In the genomic region with DNA sequence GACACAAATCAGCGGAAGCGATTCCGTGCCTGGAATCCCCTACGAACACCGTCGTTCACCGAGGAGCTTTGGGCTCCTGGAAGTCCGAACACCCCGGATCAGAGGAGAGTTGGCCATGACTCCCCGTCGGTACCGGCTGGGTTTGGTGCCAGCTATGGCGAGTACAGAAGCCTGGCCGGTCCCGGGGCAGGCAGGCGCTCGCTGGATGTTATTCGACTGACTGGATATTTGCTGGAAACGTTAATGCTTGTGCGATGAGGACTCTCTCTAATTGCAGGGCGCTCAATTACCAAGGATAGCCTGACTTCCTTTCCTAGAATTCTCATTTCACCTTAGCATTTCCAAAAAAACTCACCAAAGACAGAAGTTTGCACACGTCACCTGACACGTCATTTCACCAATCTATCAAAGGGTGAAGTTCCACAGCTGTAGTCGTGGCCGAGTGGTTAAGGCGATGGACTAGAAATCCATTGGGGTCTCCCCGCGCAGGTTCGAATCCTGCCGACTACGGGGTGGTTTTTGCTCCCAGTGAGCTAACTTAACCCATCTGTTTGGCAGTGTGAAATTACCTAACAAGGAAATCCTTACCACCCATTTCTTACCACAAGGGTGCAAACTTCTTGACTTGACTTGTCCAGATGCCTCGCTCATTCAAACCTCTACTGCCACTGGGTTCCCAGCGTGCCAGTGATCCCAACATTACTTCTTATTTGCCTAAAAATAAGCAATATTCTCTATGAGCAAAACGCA, we compare ENCODE assay signal across 1 cellular context.
TF ChIP-seq lines count a peak whose summit lies in the region.

No MANE protein-coding gene starts in this region.

TF ChIP-seq in HepG2, 621 proteins besides CTCF, POLR2A, EP300 and RAD21 (continued from another document and continues in another):
- no peak for TF ChIP-seq PCBP2 (optimal IDR thresholded peaks at IDR 0.05; ENCODE audit: low read depth, low read length, poor library complexity, severe bottlenecking)
- TF ChIP-seq, protein P1, sequence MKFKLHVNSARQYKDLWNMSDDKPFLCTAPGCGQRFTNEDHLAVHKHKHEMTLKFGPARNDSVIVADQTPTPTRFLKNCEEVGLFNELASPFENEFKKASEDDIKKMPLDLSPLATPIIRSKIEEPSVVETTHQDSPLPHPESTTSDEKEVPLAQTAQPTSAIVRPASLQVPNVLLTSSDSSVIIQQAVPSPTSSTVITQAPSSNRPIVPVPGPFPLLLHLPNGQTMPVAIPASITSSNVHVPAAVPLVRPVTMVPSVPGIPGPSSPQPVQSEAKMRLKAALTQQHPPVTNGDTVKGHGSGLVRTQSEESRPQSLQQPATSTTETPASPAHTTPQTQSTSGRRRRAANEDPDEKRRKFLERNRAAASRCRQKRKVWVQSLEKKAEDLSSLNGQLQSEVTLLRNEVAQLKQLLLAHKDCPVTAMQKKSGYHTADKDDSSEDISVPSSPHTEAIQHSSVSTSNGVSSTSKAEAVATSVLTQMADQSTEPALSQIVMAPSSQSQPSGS (CRISPR knock-in tag; IDR thresholded peaks at IDR 0.05): peak; percentile 86
- TF ChIP-seq ADNP (CRISPR knock-in tag; IDR thresholded peaks at IDR 0.05): peak; percentile 83
- no peak for TF ChIP-seq ZNF10 (CRISPR knock-in tag; IDR thresholded peaks at IDR 0.05; ENCODE audit: borderline replicate concordance, low read depth)
- peak; percentile 57; the same call in 1 of the 2 replicates for TF ChIP-seq MTA1 (CRISPR knock-in tag; IDR thresholded peaks at IDR 0.05; ENCODE audit: borderline replicate concordance)
- 0 out of 2 replicates have a peak, but pooled peaks have one; percentile 27 for TF ChIP-seq FOXP4 (CRISPR knock-in tag; IDR thresholded peaks at IDR 0.05)
- TF ChIP-seq ZNF629 (CRISPR knock-in tag; conservative IDR thresholded peaks at IDR 0.05): peak; percentile 95
- peak; percentile 57; the same call in 1 of the 2 replicates for TF ChIP-seq ZBED4 (CRISPR knock-in tag; IDR thresholded peaks at IDR 0.05; ENCODE audit: borderline replicate concordance)
- 0 out of 2 replicates have a peak, but pooled peaks have one; percentile 64 for TF ChIP-seq POGZ (CRISPR knock-in tag; IDR thresholded peaks at IDR 0.05)
- no peak for TF ChIP-seq KLF6 (CRISPR knock-in tag; IDR thresholded peaks at IDR 0.05)
- TF ChIP-seq ZNF788 (CRISPR knock-in tag; IDR thresholded peaks at IDR 0.05; ENCODE audit: borderline replicate concordance): peak; percentile 46; the same call in 1 of the 2 replicates
- TF ChIP-seq SOX5 (CRISPR knock-in tag; IDR thresholded peaks at IDR 0.05; ENCODE audit: borderline replicate concordance): peak; percentile 69
- no peak for TF ChIP-seq ZNF709 (CRISPR knock-in tag; IDR thresholded peaks at IDR 0.05)
- 0 out of 2 replicates have a peak, but pooled peaks have one; percentile 32 for TF ChIP-seq ZNF251 (CRISPR knock-in tag; IDR thresholded peaks at IDR 0.05)
- no peak for TF ChIP-seq ZNF232 (CRISPR knock-in tag; IDR thresholded peaks at IDR 0.05; ENCODE audit: borderline replicate concordance)
- peak; percentile 99 for TF ChIP-seq ZBTB21 (CRISPR knock-in tag; IDR thresholded peaks at IDR 0.05)
- TF ChIP-seq ZNF563 (CRISPR knock-in tag; IDR thresholded peaks at IDR 0.05): no peak
- no peak for TF ChIP-seq CCDC6 (CRISPR knock-in tag; IDR thresholded peaks at IDR 0.05)
- peak; percentile 77; the same call in 1 of the 2 replicates for TF ChIP-seq HOMEZ (CRISPR knock-in tag; IDR thresholded peaks at IDR 0.05; ENCODE audit: low read depth)
- TF ChIP-seq MXD4 (CRISPR knock-in tag; IDR thresholded peaks at IDR 0.05): no peak
- no peak for TF ChIP-seq ARNT2 (CRISPR knock-in tag; IDR thresholded peaks at IDR 0.05; ENCODE audit: low read depth)
- TF ChIP-seq, protein P2, sequence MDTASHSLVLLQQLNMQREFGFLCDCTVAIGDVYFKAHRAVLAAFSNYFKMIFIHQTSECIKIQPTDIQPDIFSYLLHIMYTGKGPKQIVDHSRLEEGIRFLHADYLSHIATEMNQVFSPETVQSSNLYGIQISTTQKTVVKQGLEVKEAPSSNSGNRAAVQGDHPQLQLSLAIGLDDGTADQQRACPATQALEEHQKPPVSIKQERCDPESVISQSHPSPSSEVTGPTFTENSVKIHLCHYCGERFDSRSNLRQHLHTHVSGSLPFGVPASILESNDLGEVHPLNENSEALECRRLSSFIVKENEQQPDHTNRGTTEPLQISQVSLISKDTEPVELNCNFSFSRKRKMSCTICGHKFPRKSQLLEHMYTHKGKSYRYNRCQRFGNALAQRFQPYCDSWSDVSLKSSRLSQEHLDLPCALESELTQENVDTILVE (CRISPR knock-in tag; IDR thresholded peaks at IDR 0.05): peak; percentile 48; the same call in 1 of the 2 replicates
- TF ChIP-seq TRIM22 (IDR thresholded peaks at IDR 0.05): no peak
- peak; percentile 97; the same call in 1 of the 2 replicates for TF ChIP-seq MTF1 (CRISPR knock-in tag; IDR thresholded peaks at IDR 0.05)
- no peak for TF ChIP-seq NFE2L2 (IDR thresholded peaks at IDR 0.05; ENCODE audit: low read length)
- TF ChIP-seq, protein P3, sequence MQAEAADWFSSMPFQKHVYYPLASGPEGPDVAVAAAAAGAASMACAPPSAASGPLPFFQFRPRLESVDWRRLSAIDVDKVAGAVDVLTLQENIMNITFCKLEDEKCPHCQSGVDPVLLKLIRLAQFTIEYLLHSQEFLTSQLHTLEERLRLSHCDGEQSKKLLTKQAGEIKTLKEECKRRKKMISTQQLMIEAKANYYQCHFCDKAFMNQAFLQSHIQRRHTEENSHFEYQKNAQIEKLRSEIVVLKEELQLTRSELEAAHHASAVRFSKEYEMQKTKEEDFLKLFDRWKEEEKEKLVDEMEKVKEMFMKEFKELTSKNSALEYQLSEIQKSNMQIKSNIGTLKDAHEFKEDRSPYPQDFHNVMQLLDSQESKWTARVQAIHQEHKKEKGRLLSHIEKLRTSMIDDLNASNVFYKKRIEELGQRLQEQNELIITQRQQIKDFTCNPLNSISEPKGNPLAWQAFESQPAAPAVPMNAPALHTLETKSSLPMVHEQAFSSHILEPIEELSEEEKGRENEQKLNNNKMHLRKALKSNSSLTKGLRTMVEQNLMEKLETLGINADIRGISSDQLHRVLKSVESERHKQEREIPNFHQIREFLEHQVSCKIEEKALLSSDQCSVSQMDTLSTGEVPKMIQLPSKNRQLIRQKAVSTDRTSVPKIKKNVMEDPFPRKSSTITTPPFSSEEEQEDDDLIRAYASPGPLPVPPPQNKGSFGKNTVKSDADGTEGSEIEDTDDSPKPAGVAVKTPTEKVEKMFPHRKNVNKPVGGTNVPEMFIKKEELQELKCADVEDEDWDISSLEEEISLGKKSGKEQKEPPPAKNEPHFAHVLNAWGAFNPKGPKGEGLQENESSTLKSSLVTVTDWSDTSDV (CRISPR knock-in tag; IDR thresholded peaks at IDR 0.05): no peak
- peak; percentile 23; the same call in 1 of the 2 replicates for TF ChIP-seq ZBTB44 (CRISPR knock-in tag; IDR thresholded peaks at IDR 0.05)
- peak; percentile 41; the same call in 1 of the 2 replicates for TF ChIP-seq NR2C2 (CRISPR knock-in tag; IDR thresholded peaks at IDR 0.05; ENCODE audit: borderline replicate concordance)
- TF ChIP-seq TGIF2 (CRISPR knock-in tag; IDR thresholded peaks at IDR 0.05): peak; percentile 68; the same call in 1 of the 2 replicates
- TF ChIP-seq, protein P4, sequence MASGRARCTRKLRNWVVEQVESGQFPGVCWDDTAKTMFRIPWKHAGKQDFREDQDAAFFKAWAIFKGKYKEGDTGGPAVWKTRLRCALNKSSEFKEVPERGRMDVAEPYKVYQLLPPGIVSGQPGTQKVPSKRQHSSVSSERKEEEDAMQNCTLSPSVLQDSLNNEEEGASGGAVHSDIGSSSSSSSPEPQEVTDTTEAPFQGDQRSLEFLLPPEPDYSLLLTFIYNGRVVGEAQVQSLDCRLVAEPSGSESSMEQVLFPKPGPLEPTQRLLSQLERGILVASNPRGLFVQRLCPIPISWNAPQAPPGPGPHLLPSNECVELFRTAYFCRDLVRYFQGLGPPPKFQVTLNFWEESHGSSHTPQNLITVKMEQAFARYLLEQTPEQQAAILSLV (CRISPR knock-in tag; IDR thresholded peaks at IDR 0.05; ENCODE audit: borderline replicate concordance): 0 out of 2 replicates have a peak, but pooled peaks have one; percentile 20
